ENCODE assay signal across 19 cellular contexts in genomic region chr10:103975169-103975568, GRCh38.
"Had no signal": no experiment of that assay in that cellular context is flagged by ENCODE, and none has a peak within 500 bp of the region (broad histone marks: within the 10 kb centered on the region; RNA-seq: fewer than 3 reads in every experiment).

No MANE protein-coding gene starts in this region.

- H3K4me3 Mint-ChIP-seq: activated CD4-positive, alpha-beta T cell treated with anti-CD3 and anti-CD28 coated beads, Interleukin-2, amount 10 ng/mL, durations not matched to agents 7 days and 5 days; neural crest cell; T-helper 2 cell treated with Interferon-gamma antibody and Interleukin-4, amounts not matched to agents 5 μg/mL and 100 μg/mL, for 36 hours had no signal

- ATAC-seq: activated naive CD4-positive, alpha-beta T cell treated with anti-CD3 and anti-CD28 coated beads, Interleukin-2, amount 50 U/mL, for 72 hours; body of pancreas; esophagus mucosa; left lung; mucosa of descending colon had no signal

- H3K27ac Mint-ChIP-seq: activated CD4-positive, alpha-beta T cell treated with anti-CD3 and anti-CD28 coated beads, Interleukin-2, amount 10 ng/mL, durations not matched to agents 7 days and 5 days; activated naive CD4-positive, alpha-beta T cell treated with anti-CD3 and anti-CD28 coated beads, Interleukin-2, amount 50 U/mL, for 72 hours; T-helper 2 cell treated with Interferon-gamma antibody and Interleukin-4, amounts not matched to agents 5 μg/mL and 100 μg/mL, for 36 hours had no signal

- H3K9me3 Mint-ChIP-seq: neural crest cell; T-helper 2 cell treated with Interferon-gamma antibody and Interleukin-4, amounts not matched to agents 5 μg/mL and 100 μg/mL, for 36 hours had no signal

- H3K27me3 Mint-ChIP-seq: activated CD4-positive, alpha-beta T cell treated with anti-CD3 and anti-CD28 coated beads, Interleukin-2, amount 10 ng/mL, durations not matched to agents 7 days and 5 days had no signal

- H3K27me3 ChIP-seq: body of pancreas, left lung, sigmoid colon, tibial artery, uterus had no signal

- FAIRE-seq: kidney had no signal

- H3K27ac ChIP-seq: body of pancreas, coronary artery, left lung, sigmoid colon, tibial artery, uterus had no signal

- H3K36me3 ChIP-seq: left lung, sigmoid colon, tibial artery, uterus had no signal

- DNase-seq: activated CD4-positive, alpha-beta T cell treated with anti-CD3 and anti-CD28 coated beads, Interleukin-2, amount 10 ng/mL, durations not matched to agents 7 days and 5 days; activated CD4-positive, CD25-positive, alpha-beta regulatory T cell; activated T-cell treated with anti-CD3 and anti-CD28 coated beads for 4 hours; amygdala; body of pancreas; caudate nucleus; hippocampal formation; kidney; left lung; mucosa of descending colon; sigmoid colon; stimulated activated CD4-positive, alpha-beta T cell treated with anti-CD3 and anti-CD28 coated beads, Interleukin-1b, Interleukin-23, amount 100 ng/mL, for 48 hours; tibial artery; uterus had no signal

- H3K4me3 ChIP-seq: body of pancreas, coronary artery, left lung, mucosa of descending colon, sigmoid colon, tibial artery, uterus had no signal

- H3K9me3 ChIP-seq: body of pancreas, left lung, mucosa of descending colon, sigmoid colon, tibial artery, uterus had no signal
